Comparison of ENCODE assay signal across 9 cellular contexts in genomic region chr9:124008855-124009834, GRCh38. TPM values are rescaled to one million over a fixed set of nuclear protein-coding genes. Genes with fewer than 3 reads are reported as not detected.
DNase-seq lines count a peak whose midpoint lies in the region; ATAC-seq, FAIRE-seq and TF ChIP-seq lines count a peak whose summit lies in the region.
"Had no signal": no experiment of that assay in that cellular context is flagged by ENCODE, and none has a peak within 500 bp of the region (broad histone marks: within the 10 kb centered on the region; RNA-seq: fewer than 3 reads in every experiment).

No MANE protein-coding gene starts in this region.

- peaks cover 8% of the 10 kb centered on the region; the same call in 1 of the 2 replicates for H3K27me3 ChIP-seq in SJCRH30
- peaks cover 91% of the 10 kb centered on the region for H3K27me3 ChIP-seq in keratinocyte (ENCODE audit: control insufficient read depth, extremely low read depth, insufficient read depth, low read length)

- no peaks in the 10 kb centered on the region for H3K79me2 ChIP-seq in keratinocyte (ENCODE audit: control insufficient read depth, insufficient read depth, low read length)

- H2AFZ ChIP-seq in keratinocyte (ENCODE audit: control insufficient read depth, low read length), result no peak overlapping the region

- FAIRE-seq in H54 (lab: Jason Lieb, UNC) (no peak), keratinocyte (lab: Jason Lieb, UNC) (no peak)

- ATAC-seq in HG02885 (IDR thresholded peaks at IDR 0.05; ENCODE audit: poor library complexity, unreplicated experiment), result no peak

- 0 out of 2 replicates have a peak, but pooled peaks have one; percentile 12 for TF ChIP-seq POLR2A in H54 (IDR thresholded peaks at IDR 0.05; ENCODE audit: low read depth, low read length)

- dilution Hi-C loops in keratinocyte (cut with MboI; ENCODE audit: extremely low pct_ligation_motif_present, low sequenced_read_pairs), result no loop called here

- TF ChIP-seq CTCF in keratinocyte (optimal IDR thresholded peaks at IDR 0.05 in 1 of 3, IDR thresholded peaks at IDR 0.05 in 1 of 3, conservative IDR thresholded peaks at IDR 0.05 in 1 of 3; ENCODE audit: extremely low read depth in 1 of 3, insufficient read depth in 2 of 3, low read length in 3 of 3), result no peak

- no peak overlapping the region for H3K9ac ChIP-seq in keratinocyte (ENCODE audit: control insufficient read depth, extremely low read depth, insufficient read depth, low read length)

- H3K27ac ChIP-seq in SJCRH30, result peak overlapping the region; percentile 22; the same call in 1 of the 2 replicates
- no peak overlapping the region for H3K27ac ChIP-seq in keratinocyte (ENCODE audit: control insufficient read depth, insufficient read depth, low read length)

- peak; percentile 79 for DNase-seq in COLO668 (lab: John Stamatoyannopoulos, UW; ENCODE audit: unreplicated experiment)
- no peak for DNase-seq in H54 (ENCODE audit: insufficient read length, low spot score)
- no peak for DNase-seq in SJCRH30
- no peak for DNase-seq in keratinocyte (ENCODE audit: low read depth, low spot score)
- no peak for DNase-seq in NOMO-1 treated with dmso at 0.1 percent for 144 hours (lab: John Stamatoyannopoulos, UW; ENCODE audit: unreplicated experiment)
- no peak for DNase-seq in effector CD8-positive, alpha-beta T cell (lab: John Stamatoyannopoulos, UW)
- no peak for DNase-seq in kidney glomerular epithelial cell (lab: John Stamatoyannopoulos, UW)
- DNase-seq: midbrain had no signal

- no peaks in the 10 kb centered on the region for H3K9me1 ChIP-seq in keratinocyte (ENCODE audit: control insufficient read depth, extremely low read depth, insufficient read depth, low read length)

- H3K36me3 ChIP-seq in SJCRH30 (no peaks in the 10 kb centered on the region), keratinocyte (ENCODE audit: control insufficient read depth in 2 of 2, extremely low read depth in 1 of 2, insufficient read depth in 2 of 2, low read length in 2 of 2) (no peaks in the 10 kb centered on the region)

- peak overlapping the region; percentile 49 for H3K4me2 ChIP-seq in keratinocyte (ENCODE audit: control insufficient read depth, extremely low read depth, insufficient read depth, low read depth, low read length)

- H3K9me3 ChIP-seq in SJCRH30 (replicated peaks) (no peaks in the 10 kb centered on the region), keratinocyte (ENCODE audit: control insufficient read depth, low read depth, low read length) (no peaks in the 10 kb centered on the region)

- peak overlapping the region; percentile 60 for H3K4me3 ChIP-seq in SJCRH30
- peak overlapping the region in 1 of 3 experiments; percentile 26 for H3K4me3 ChIP-seq in keratinocyte (ENCODE audit: control insufficient read depth in 2 of 3, extremely low read depth in 1 of 3, insufficient read depth in 2 of 3, low read depth in 1 of 3, low read length in 3 of 3)

- H4K20me1 ChIP-seq in keratinocyte (ENCODE audit: control insufficient read depth, extremely low read depth, insufficient read depth, low read length), result peaks cover 9% of the 10 kb centered on the region

- peaks cover 4% of the 10 kb centered on the region; the same call in 1 of the 2 replicates for H3K4me1 ChIP-seq in SJCRH30
- H3K4me1 ChIP-seq in keratinocyte (ENCODE audit: control insufficient read depth, extremely low read depth, insufficient read depth, low read length), result peaks cover 20% of the 10 kb centered on the region

RNA-seq across cellular contexts. Expression of gene LHX2, which starts 2.4 kb away (rescaled TPM):
- total RNA-seq in SJCRH30 (2014; rRNA removed; shearing (Covaris generic)), result 0.48 and 1.6 TPM in 2 replicates
- 0.07 TPM in 1 of 3 replicates, not detected in the others for polyA plus RNA-seq in keratinocyte
- polyA plus RNA-seq in keratinocyte (2011; ENCODE audit: low read depth), result not detected
- not detected in 2 replicates for polyA plus RNA-seq in keratinocyte (2011; cell fraction: cytosol; rRNA removed)
- polyA plus RNA-seq in keratinocyte (2011; cell fraction: nucleus; rRNA removed), result 0.11 TPM in 1 of 2 replicates, not detected in the other
- polyA plus RNA-seq in keratinocyte (2012; ENCODE audit: low replicate concordance), result 0.24 TPM in 1 of 2 replicates, not detected in the other
- polyA minus RNA-seq in keratinocyte, result 0.26 TPM in 1 of 3 replicates, not detected in the others
- not detected for polyA minus RNA-seq in keratinocyte (2011; cell fraction: cytosol; rRNA and poly(A)+ RNA removed)
- polyA minus RNA-seq in keratinocyte (2011; cell fraction: nucleus; rRNA and poly(A)+ RNA removed), result not detected in 2 replicates
